Comparison of ENCODE assay signal across 1 cellular context in the genomic region with DNA sequence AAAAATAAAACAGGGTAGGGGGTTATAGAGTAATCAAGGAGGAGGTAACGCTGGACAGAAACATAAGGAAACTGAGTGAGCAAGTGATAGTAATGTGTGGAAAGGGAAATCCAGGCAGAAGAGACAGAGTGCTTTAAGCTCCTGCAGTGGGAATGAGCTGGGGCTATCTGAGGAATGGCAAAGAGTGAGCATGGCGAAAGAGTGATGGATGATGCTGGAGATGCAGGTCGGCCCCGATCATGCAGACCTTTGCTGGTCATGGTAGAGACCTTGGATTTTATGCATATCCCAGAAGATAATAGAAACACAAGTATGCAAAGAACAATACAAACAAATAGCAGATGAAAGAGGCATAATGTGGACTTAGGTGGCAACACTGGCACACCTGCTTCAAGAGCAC.
TF ChIP-seq lines count a peak whose summit lies in the region.

No MANE protein-coding gene starts in this region.

TF ChIP-seq in HEK293, 187 proteins besides CTCF, POLR2A, EP300 and RAD21:
- TF ChIP-seq, protein P1, sequence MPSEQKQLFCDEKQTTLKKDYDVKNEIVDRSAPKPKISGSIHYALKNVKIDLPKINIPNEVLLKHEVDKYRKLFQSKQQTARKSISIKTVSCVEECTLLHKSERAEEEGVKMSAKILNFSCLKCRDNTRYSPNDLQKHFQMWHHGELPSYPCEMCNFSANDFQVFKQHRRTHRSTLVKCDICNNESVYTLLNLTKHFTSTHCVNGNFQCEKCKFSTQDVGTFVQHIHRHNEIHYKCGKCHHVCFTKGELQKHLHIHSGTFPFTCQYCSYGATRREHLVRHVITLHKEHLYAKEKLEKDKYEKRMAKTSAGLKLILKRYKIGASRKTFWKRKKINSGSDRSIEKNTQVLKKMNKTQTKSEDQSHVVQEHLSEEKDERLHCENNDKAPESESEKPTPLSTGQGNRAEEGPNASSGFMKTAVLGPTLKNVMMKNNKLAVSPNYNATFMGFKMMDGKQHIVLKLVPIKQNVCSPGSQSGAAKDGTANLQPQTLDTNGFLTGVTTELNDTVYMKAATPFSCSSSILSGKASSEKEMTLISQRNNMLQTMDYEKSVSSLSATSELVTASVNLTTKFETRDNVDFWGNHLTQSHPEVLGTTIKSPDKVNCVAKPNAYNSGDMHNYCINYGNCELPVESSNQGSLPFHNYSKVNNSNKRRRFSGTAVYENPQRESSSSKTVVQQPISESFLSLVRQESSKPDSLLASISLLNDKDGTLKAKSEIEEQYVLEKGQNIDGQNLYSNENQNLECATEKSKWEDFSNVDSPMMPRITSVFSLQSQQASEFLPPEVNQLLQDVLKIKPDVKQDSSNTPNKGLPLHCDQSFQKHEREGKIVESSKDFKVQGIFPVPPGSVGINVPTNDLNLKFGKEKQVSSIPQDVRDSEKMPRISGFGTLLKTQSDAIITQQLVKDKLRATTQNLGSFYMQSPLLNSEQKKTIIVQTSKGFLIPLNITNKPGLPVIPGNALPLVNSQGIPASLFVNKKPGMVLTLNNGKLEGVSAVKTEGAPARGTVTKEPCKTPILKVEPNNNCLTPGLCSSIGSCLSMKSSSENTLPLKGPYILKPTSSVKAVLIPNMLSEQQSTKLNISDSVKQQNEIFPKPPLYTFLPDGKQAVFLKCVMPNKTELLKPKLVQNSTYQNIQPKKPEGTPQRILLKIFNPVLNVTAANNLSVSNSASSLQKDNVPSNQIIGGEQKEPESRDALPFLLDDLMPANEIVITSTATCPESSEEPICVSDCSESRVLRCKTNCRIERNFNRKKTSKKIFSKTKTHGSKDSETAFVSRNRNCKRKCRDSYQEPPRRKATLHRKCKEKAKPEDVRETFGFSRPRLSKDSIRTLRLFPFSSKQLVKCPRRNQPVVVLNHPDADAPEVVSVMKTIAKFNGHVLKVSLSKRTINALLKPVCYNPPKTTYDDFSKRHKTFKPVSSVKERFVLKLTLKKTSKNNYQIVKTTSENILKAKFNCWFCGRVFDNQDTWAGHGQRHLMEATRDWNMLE (tag by site-specific recombination; conservative IDR thresholded peaks at IDR 0.05; ENCODE audit: low read depth) = no peak
- TF ChIP-seq SETDB1 (IDR thresholded peaks at IDR 0.05; ENCODE audit: insufficient read length, low read length) = peak; percentile 8
TF ChIP-seq in HEK293: peak in this region for 1.
